ENCODE assay signal across 18 cellular contexts in genomic region chr11:121559812-121560211, GRCh38.
DNase-seq lines count a peak whose midpoint lies in the region; ATAC-seq and TF ChIP-seq lines count a peak whose summit lies in the region.
"Had no signal": no experiment of that assay in that cellular context is flagged by ENCODE, and none has a peak within 500 bp of the region (broad histone marks: within the 10 kb centered on the region; RNA-seq: fewer than 3 reads in every experiment).

No MANE protein-coding gene starts in this region.

- intact Hi-C loops in Caco-2 (cut with micrococcal nuclease; ENCODE audit: unreplicated experiment) = loop anchor here (2.0 kb wide), 1 partner anchor 107 kb away; the partner anchor contains the start of genes SORL1 and SORL1-AS1
- intact Hi-C loops in naive thymus-derived CD4-positive, alpha-beta T cell (cut with micrococcal nuclease) = loop anchor here in 1 of 2 donors (2.0 kb wide), 1 partner anchor 13 kb away; no protein-coding TSS in a partner anchor

- H3K4me3 ChIP-seq in Caco-2 (ENCODE audit: low read depth, low read length) = no peak overlapping the region
- no peak overlapping the region for H3K4me3 ChIP-seq in naive thymus-derived CD4-positive, alpha-beta T cell (ENCODE audit: low read length)
- H3K4me3 ChIP-seq: BLaER1, SJSA1 had no signal

- ATAC-seq in effector memory CD8-positive, alpha-beta T cell (replicated peaks) = no peak
- no peak for ATAC-seq in naive thymus-derived CD4-positive, alpha-beta T cell
- ATAC-seq in HG03342 (IDR thresholded peaks at IDR 0.05; ENCODE audit: unreplicated experiment) (no peak), GM21576 (IDR thresholded peaks at IDR 0.05; ENCODE audit: unreplicated experiment) (no peak)

- H3K9me3 Mint-ChIP-seq in Caco-2 (ENCODE audit: unreplicated experiment) = no peaks in the 10 kb centered on the region
- no peaks in the 10 kb centered on the region for H3K9me3 Mint-ChIP-seq in effector memory CD8-positive, alpha-beta T cell
- H3K9me3 Mint-ChIP-seq in naive thymus-derived CD4-positive, alpha-beta T cell = no peaks in the 10 kb centered on the region
- H3K9me3 Mint-ChIP-seq: HFFc6 had no signal

- H3K36me3 ChIP-seq in Caco-2 (ENCODE audit: control insufficient read depth, insufficient read depth, low read length) = peaks cover 4% of the 10 kb centered on the region; the same call in 1 of the 2 replicates
- peaks cover 26 to 99% (median 38%) of the 10 kb centered on the region in 3 experiments for H3K36me3 ChIP-seq in naive thymus-derived CD4-positive, alpha-beta T cell (ENCODE audit: control insufficient read depth in 2 of 3, insufficient read depth in 3 of 3, low read length in 3 of 3)
- H3K36me3 ChIP-seq: SJSA1 had no signal

- no peak overlapping the region for H3K4me3 Mint-ChIP-seq in Caco-2 (ENCODE audit: unreplicated experiment)
- no peak overlapping the region for H3K4me3 Mint-ChIP-seq in effector memory CD8-positive, alpha-beta T cell
- no peak overlapping the region for H3K4me3 Mint-ChIP-seq in naive thymus-derived CD4-positive, alpha-beta T cell
- H3K4me3 Mint-ChIP-seq: HFFc6 had no signal

- DNase-seq in NCI-H1417 (lab: John Stamatoyannopoulos, UW) = peak in 2 of 3 experiments; percentile 32 to 72
- no peak for DNase-seq in NCI-H1417 treated with DMSO at 0.1 percent for 48 hours (lab: John Stamatoyannopoulos, UW)
- no peak for DNase-seq in Caco-2
- DNase-seq in effector memory CD8-positive, alpha-beta T cell = no peak
- DNase-seq in naive thymus-derived CD4-positive, alpha-beta T cell = no peak
- no peak for DNase-seq in activated CD4-positive, CD25-positive, alpha-beta regulatory T cell treated with anti-CD3 and anti-CD28 coated beads, Interleukin-2, amount 50 U/mL, for 72 hours
- DNase-seq: 8988T, DMS53, HFFc6, IMR-90, Kasumi-1, MM.1S, NCI-H1092 treated with DMSO at 0.1 percent for 48 hours, NCI-H2029 had no signal

- H3K4me1 Mint-ChIP-seq in Caco-2 (ENCODE audit: low read depth, unreplicated experiment) = peaks cover 48% of the 10 kb centered on the region
- peaks cover 28 to 51% of the 10 kb centered on the region in 2 donors for H3K4me1 Mint-ChIP-seq in effector memory CD8-positive, alpha-beta T cell (ENCODE audit: low read depth in 2 of 2)
- H3K4me1 Mint-ChIP-seq in naive thymus-derived CD4-positive, alpha-beta T cell = peaks cover 13 to 56% (median 45%) of the 10 kb centered on the region in 7 donors

- peak overlapping the region; percentile 36 for H3K27ac Mint-ChIP-seq in Caco-2 (ENCODE audit: unreplicated experiment)
- H3K27ac Mint-ChIP-seq in effector memory CD8-positive, alpha-beta T cell = peak overlapping the region; percentile 77 to 81
- H3K27ac Mint-ChIP-seq in naive thymus-derived CD4-positive, alpha-beta T cell = peak overlapping the region in 8 of 9 donors; percentile 6 to 78 (median 33)
- H3K27ac Mint-ChIP-seq: HFFc6 had no signal

- H3K27ac ChIP-seq in naive thymus-derived CD4-positive, alpha-beta T cell (ENCODE audit: low read depth, low read length) = no peak overlapping the region
- H3K27ac ChIP-seq: BLaER1, SJSA1 had no signal

- no peaks in the 10 kb centered on the region for H3K9me3 ChIP-seq in Caco-2
- no peaks in the 10 kb centered on the region for H3K9me3 ChIP-seq in naive thymus-derived CD4-positive, alpha-beta T cell (ENCODE audit: control insufficient read depth in 2 of 3, low read length in 3 of 3)
- H3K9me3 ChIP-seq: BLaER1, SJSA1 had no signal

- no peaks in the 10 kb centered on the region for H3K27me3 ChIP-seq in Caco-2 (replicated peaks; ENCODE audit: control insufficient read depth, insufficient read depth, low read length)
- H3K27me3 ChIP-seq in naive thymus-derived CD4-positive, alpha-beta T cell (ENCODE audit: control insufficient read depth in 2 of 2, insufficient read depth in 2 of 2, low read length in 2 of 2) = no peaks in the 10 kb centered on the region
- H3K27me3 ChIP-seq: BLaER1, SJSA1 had no signal

- H3K27me3 Mint-ChIP-seq in Caco-2 (ENCODE audit: insufficient read depth, unreplicated experiment) = no peaks in the 10 kb centered on the region
- no peaks in the 10 kb centered on the region for H3K27me3 Mint-ChIP-seq in effector memory CD8-positive, alpha-beta T cell
- H3K27me3 Mint-ChIP-seq in naive thymus-derived CD4-positive, alpha-beta T cell = no peaks in the 10 kb centered on the region

- peaks cover 45% of the 10 kb centered on the region for H3K4me1 ChIP-seq in Caco-2
- H3K4me1 ChIP-seq in naive thymus-derived CD4-positive, alpha-beta T cell (ENCODE audit: control insufficient read depth in 2 of 2, insufficient read depth in 2 of 2, low read length in 2 of 2) = no peaks in the 10 kb centered on the region
- H3K4me1 ChIP-seq: SJSA1 had no signal

- CTCF ChIA-PET in Caco-2 (lab: Charles Lee) = interaction anchor here (0.9 kb wide), 1 partner anchor 31 kb away, joined by 3 read pairs; no protein-coding TSS in a partner anchor
- CTCF ChIA-PET in naive thymus-derived CD4-positive, alpha-beta T cell (lab: Charles Lee) = no interaction called here

- TF ChIP-seq CTCF in Caco-2 (IDR thresholded peaks at IDR 0.05; ENCODE audit: insufficient read depth in 1 of 2, low read depth in 1 of 2, low read length in 1 of 2, severe bottlenecking in 1 of 2, unreplicated experiment in 1 of 2) = no peak

- no TSS peak for BruUV-seq in Caco-2 (replicated peaks; lab: Mats Ljungman, UMichigan)

- POLR2A ChIA-PET in Caco-2 (lab: Charles Lee) = no interaction called here
- POLR2A ChIA-PET in naive thymus-derived CD4-positive, alpha-beta T cell (lab: Charles Lee) = no interaction called here

- peaks cover 5% of the 10 kb centered on the region for H3K36me3 Mint-ChIP-seq in Caco-2 (ENCODE audit: insufficient read depth, unreplicated experiment)
- H3K36me3 Mint-ChIP-seq in effector memory CD8-positive, alpha-beta T cell (ENCODE audit: insufficient read depth) = peaks cover 68% of the 10 kb centered on the region
- peaks cover 25 to 69% (median 37%) of the 10 kb centered on the region in 5 donors for H3K36me3 Mint-ChIP-seq in naive thymus-derived CD4-positive, alpha-beta T cell

Comparison
In these comparisons a context has a peak if more than half of its experiments do, and no peak if none do; other contexts are left out.
1. DNase-seq: peak in NCI-H1417 (2 of 3); none in NCI-H1417 treated with DMSO at 0.1 percent for 48 hours (single experiment), Caco-2 (0 of 2), effector memory CD8-positive, alpha-beta T cell (0 of 3), naive thymus-derived CD4-positive, alpha-beta T cell (0 of 9) and activated CD4-positive, CD25-positive, alpha-beta regulatory T cell treated with anti-CD3 and anti-CD28 coated beads, Interleukin-2, amount 50 U/mL, for 72 hours (single experiment).
2. Peak in every context shown above with its lines, with median percentiles within 50 percentile points of each other: H3K27ac Mint-ChIP-seq.